In genomic region chr6:33248643-33248931, GRCh38 we compare ENCODE assay signal across 8 cellular contexts. TPM values are rescaled to one million over a fixed set of nuclear protein-coding genes. Genes with fewer than 3 reads are reported as not detected.
A peak's percentile ranks its signal among the peaks of the same experiment; 100 is the strongest.
DNase-seq lines count a peak whose midpoint lies in the region; ATAC-seq and TF ChIP-seq lines count a peak whose summit lies in the region.

No MANE protein-coding gene starts in this region.

- H3K9ac ChIP-seq in liver (ENCODE audit: low read depth in 1 of 2, low read length in 2 of 2): peak overlapping the region; percentile 70 to 86

- H3K27me3 Mint-ChIP-seq in Caco-2 (ENCODE audit: insufficient read depth, unreplicated experiment): no peaks in the 10 kb centered on the region

- peaks cover 5% of the 10 kb centered on the region; the same call in 1 of the 2 replicates for H3K4me1 ChIP-seq in Caco-2
- peaks cover 0 to 6% of the 10 kb centered on the region in 2 donors for H3K4me1 ChIP-seq in breast epithelium
- peaks cover 2 to 29% (median 23%) of the 10 kb centered on the region in 4 donors for H3K4me1 ChIP-seq in liver (ENCODE audit: control insufficient read depth in 4 of 4, insufficient read depth in 4 of 4, low read length in 3 of 4)

- H3K27ac ChIP-seq in breast epithelium: peak overlapping the region; percentile 93 to 95
- H3K27ac ChIP-seq in liver (ENCODE audit: low read depth in 1 of 2, low read length in 2 of 2): peak overlapping the region; percentile 92 to 97
- peak overlapping the region; percentile 74 for H3K27ac ChIP-seq in temporal lobe (ENCODE audit: low read depth, low read length)

- H3K36me3 Mint-ChIP-seq in Caco-2 (ENCODE audit: insufficient read depth, unreplicated experiment): peaks cover 27% of the 10 kb centered on the region

- H3K27me3 ChIP-seq in Caco-2 (replicated peaks; ENCODE audit: control insufficient read depth, insufficient read depth, low read length) (no peaks in the 10 kb centered on the region), breast epithelium (no peaks in the 10 kb centered on the region), liver (ENCODE audit: control insufficient read depth in 4 of 4, insufficient read depth in 4 of 4, low read length in 3 of 4) (no peaks in the 10 kb centered on the region)

- peak overlapping the region; percentile 75 for H3K27ac Mint-ChIP-seq in Caco-2 (ENCODE audit: unreplicated experiment)

- H3K4me3 Mint-ChIP-seq in Caco-2 (ENCODE audit: unreplicated experiment): peak overlapping the region; percentile 85

- CTCF ChIA-PET in Caco-2 (lab: Charles Lee): interaction anchor here (0.7 to 2.1 kb wide), 12 partner anchors 12 to 538 kb away, joined by 3 to 15 read pairs (median 5); partner anchors contain the start of genes HSD17B8 and RING1

- no peaks in the 10 kb centered on the region for H3K9me3 Mint-ChIP-seq in Caco-2 (ENCODE audit: unreplicated experiment)

- no peaks in the 10 kb centered on the region; the same call in 1 of the 2 replicates for H3K36me3 ChIP-seq in Caco-2 (ENCODE audit: control insufficient read depth, insufficient read depth, low read length)
- H3K36me3 ChIP-seq in breast epithelium: no peaks in the 10 kb centered on the region
- peaks cover 0 to 6% (median 1%) of the 10 kb centered on the region in 4 donors for H3K36me3 ChIP-seq in liver (ENCODE audit: control insufficient read depth in 4 of 4, insufficient read depth in 3 of 4, low read depth in 1 of 4, low read length in 3 of 4)

- no peak for DNase-seq in Caco-2
- peak; percentile 76 for DNase-seq in NCI-H69 (lab: John Stamatoyannopoulos, UW)
- DNase-seq in breast epithelium (ENCODE audit: low spot score in 2 of 2): no peak

- H3K4me3 ChIP-seq in Caco-2 (ENCODE audit: low read depth, low read length): peak overlapping the region; percentile 35
- peak overlapping the region; percentile 48 to 69 (median 69) for H3K4me3 ChIP-seq in breast epithelium
- peak overlapping the region; percentile 3 to 46 (median 42) for H3K4me3 ChIP-seq in liver (ENCODE audit: low read depth in 1 of 3, low read length in 3 of 3)

- peak; percentile 4 for ATAC-seq in GM21723 (IDR thresholded peaks at IDR 0.05; ENCODE audit: unreplicated experiment)
- ATAC-seq in HG02763 (IDR thresholded peaks at IDR 0.05; ENCODE audit: unreplicated experiment): no peak
- no peak for ATAC-seq in GM19463 (IDR thresholded peaks at IDR 0.05; ENCODE audit: unreplicated experiment)

- under 1% methylated on average over 18 of the region's 18 CpGs for WGBS in liver

- no peak for TF ChIP-seq POLR2A in breast epithelium (IDR thresholded peaks at IDR 0.05)

- TF ChIP-seq CTCF in Caco-2 (IDR thresholded peaks at IDR 0.05; ENCODE audit: insufficient read depth in 1 of 2, low read depth in 1 of 2, low read length in 1 of 2, severe bottlenecking in 1 of 2, unreplicated experiment in 1 of 2): no peak
- TF ChIP-seq CTCF in breast epithelium (IDR thresholded peaks at IDR 0.05): peak in 1 of 3 donors; percentile 46
- TF ChIP-seq CTCF in liver (IDR thresholded peaks at IDR 0.05; ENCODE audit: low read depth, low read length, missing input control): no peak

- intact Hi-C loops in Caco-2 (cut with micrococcal nuclease; ENCODE audit: unreplicated experiment): loop anchor here (1.0 to 2.0 kb wide), 4 partner anchors 43 to 234 kb away; no protein-coding TSS in a partner anchor
- intact Hi-C loops in breast epithelium (cut with DNase I; ENCODE audit: low total_unique reads): loop anchor here (10.0 kb wide), 1 partner anchor 134 kb away; no protein-coding TSS in a partner anchor

- peaks cover 10% of the 10 kb centered on the region for H3K4me1 Mint-ChIP-seq in Caco-2 (ENCODE audit: low read depth, unreplicated experiment)

- no peaks in the 10 kb centered on the region for H3K9me3 ChIP-seq in Caco-2
- H3K9me3 ChIP-seq in breast epithelium: no peaks in the 10 kb centered on the region
- H3K9me3 ChIP-seq in liver (ENCODE audit: control insufficient read depth in 4 of 4, low read length in 3 of 4): no peaks in the 10 kb centered on the region

- TSS peak; percentile 48 for BruUV-seq in Caco-2 (replicated peaks; lab: Mats Ljungman, UMichigan)

- no peak for TF ChIP-seq RAD21 in liver (IDR thresholded peaks at IDR 0.05)

- POLR2A ChIA-PET in Caco-2 (lab: Charles Lee): interaction anchor here (1.0 to 2.7 kb wide), 2 partner anchors 41 to 277 kb away, joined by 3 to 16 read pairs; partner anchors contain the start of gene RING1

TF ChIP-seq in liver, 16 proteins besides CTCF, POLR2A, EP300 and RAD21:
- TF ChIP-seq HNF4G (IDR thresholded peaks at IDR 0.05) (no peak), GABPA (IDR thresholded peaks at IDR 0.05 in 1 of 2, conservative IDR thresholded peaks at IDR 0.05 in 1 of 2) (no peak), ATF3 (IDR thresholded peaks at IDR 0.05) (no peak), RXRA (IDR thresholded peaks at IDR 0.05) (no peak)

RNA-seq across cellular contexts. Expression of gene VPS52, which starts 23.1 kb away (rescaled TPM):
- total RNA-seq in Caco-2 (2022) (55.1 and 55.6 TPM in 2 replicates), breast epithelium (10 to 100 TPM; 29.4 to 55.6 (median 44.2) TPM), liver (10 to 100 TPM; 21.3 to 33.4 TPM), temporal lobe (26.3 TPM)
- 10 to 100 TPM; 23.1 to 27.5 TPM for polyA plus RNA-seq in liver

RNA-seq across cellular contexts. Expression of gene RPS18, which starts 23.3 kb away (rescaled TPM):
- total RNA-seq in Caco-2 (2022) (2,340 and 2,366 TPM in 2 replicates), breast epithelium (1,000 to 10,000 TPM; 3,121 to 5,317 (median 4,287) TPM), liver (1,000 to 10,000 TPM in 1 of 2 donors, 100 to 1,000 TPM in 1; 742 to 1,432 TPM), temporal lobe (2,398 TPM)
- 1,000 to 10,000 TPM in 1 of 2 donors, 100 to 1,000 TPM in 1; 812 to 1,309 TPM for polyA plus RNA-seq in liver

RNA-seq across cellular contexts. Expression of gene B3GALT4, which starts 28.3 kb away (rescaled TPM):
- 0.34 and 0.67 TPM in 2 replicates for total RNA-seq in Caco-2 (2022)
- total RNA-seq in breast epithelium: 10 to 100 TPM in 2 of 3 donors, 1 to 10 TPM in 1; 8.2 to 15.0 (median 11.1) TPM
- total RNA-seq in liver: 1 to 10 TPM; 1.5 to 2.2 TPM
- polyA plus RNA-seq in liver: 1 to 10 TPM; 1.5 to 2.7 TPM
- 4.2 TPM for total RNA-seq in temporal lobe

RNA-seq across cellular contexts. Expression of gene RING1, which starts 40.3 kb away (rescaled TPM):
- total RNA-seq in Caco-2 (2022) (31.3 and 32.0 TPM in 2 replicates), breast epithelium (10 to 100 TPM; 11.8 to 20.6 (median 19.5) TPM), liver (10 to 100 TPM; 11.5 to 19.7 TPM), temporal lobe (16.7 TPM)
- 10 to 100 TPM in 1 of 2 donors, 1 to 10 TPM in 1; 4.4 to 18.4 TPM for polyA plus RNA-seq in liver

RNA-seq across cellular contexts. Expression of gene WDR46, which starts 40.5 kb away (rescaled TPM):
- total RNA-seq in Caco-2 (2022): 58.2 and 62.2 TPM in 2 replicates
- 10 to 100 TPM; 48.2 to 75.1 (median 58.8) TPM for total RNA-seq in breast epithelium
- 10 to 100 TPM; 17.9 to 28.3 TPM for total RNA-seq in liver
- polyA plus RNA-seq in liver: 10 to 100 TPM; 23.0 to 30.2 TPM
- total RNA-seq in temporal lobe: 32.7 TPM
